Comparison of ENCODE assay signal across 19 cellular contexts in genomic region chr10:14667270-14667669, GRCh38.
DNase-seq lines count a peak whose midpoint lies in the region; ATAC-seq and TF ChIP-seq lines count a peak whose summit lies in the region.
"Had no signal": no experiment of that assay in that cellular context is flagged by ENCODE, and none has a peak within 500 bp of the region (broad histone marks: within the 10 kb centered on the region; RNA-seq: fewer than 3 reads in every experiment).

No MANE protein-coding gene starts in this region.

- no peaks in the 10 kb centered on the region for H3K79me2 ChIP-seq in SK-N-SH (ENCODE audit: insufficient read depth)

- H3K9me2 ChIP-seq in SK-N-SH: no peaks in the 10 kb centered on the region

- CTCF ChIA-PET in SK-N-SH (lab: Yijun Ruan, JAX): interaction anchor here (0.8 to 2.0 kb wide), 3 partner anchors 28 to 156 kb away, joined by 3 to 5 read pairs (median 4); no protein-coding TSS in a partner anchor
- CTCF ChIA-PET in activated naive CD4-positive, alpha-beta T cell treated with anti-CD3 and anti-CD28 coated beads, Interleukin-2, amount 10 ng/mL, durations not matched to agents 7 days and 5 days (lab: Charles Lee): no interaction called here

- TF ChIP-seq POLR2A in transverse colon (IDR thresholded peaks at IDR 0.05): no peak

- H3K9me3 Mint-ChIP-seq in activated naive CD4-positive, alpha-beta T cell treated with anti-CD3 and anti-CD28 coated beads, Interleukin-2, amount 10 ng/mL, durations not matched to agents 7 days and 5 days: peaks cover 17% of the 10 kb centered on the region

- no peaks in the 10 kb centered on the region for H3K36me3 Mint-ChIP-seq in activated naive CD4-positive, alpha-beta T cell treated with anti-CD3 and anti-CD28 coated beads, Interleukin-2, amount 10 ng/mL, durations not matched to agents 7 days and 5 days

- H3K36me3 ChIP-seq in BE2C: no peaks in the 10 kb centered on the region
- H3K36me3 ChIP-seq in SK-N-SH (replicated peaks in 1 of 2; ENCODE audit: control insufficient read depth in 1 of 2, insufficient read depth in 2 of 2, low read length in 1 of 2): no peaks in the 10 kb centered on the region
- no peaks in the 10 kb centered on the region for H3K36me3 ChIP-seq in transverse colon
- H3K36me3 ChIP-seq in H7 (replicated peaks; ENCODE audit: control insufficient read depth, insufficient read depth, low read length): no peaks in the 10 kb centered on the region
- H3K36me3 ChIP-seq: MG63 had no signal

- no peaks in the 10 kb centered on the region for H4K20me1 ChIP-seq in SK-N-SH (ENCODE audit: insufficient read depth)

- WGBS in SK-N-SH (ENCODE audit: low lambda C conversion rate): 9% methylated on average over 5 of the region's 5 CpGs
- 68 to 80% methylated on average over 5 of the region's 5 CpGs for WGBS in transverse colon (ENCODE audit: low coverage in 1 of 2), 2 donors

- H3K27me3 ChIP-seq in BE2C: no peaks in the 10 kb centered on the region
- H3K27me3 ChIP-seq in SK-N-SH (ENCODE audit: insufficient read depth): no peaks in the 10 kb centered on the region
- no peaks in the 10 kb centered on the region for H3K27me3 ChIP-seq in transverse colon
- no peaks in the 10 kb centered on the region for H3K27me3 ChIP-seq in H7 (ENCODE audit: control insufficient read depth, insufficient read depth, low read length)
- H3K27me3 ChIP-seq: MG63 had no signal

- TF ChIP-seq CTCF in BE2C (IDR thresholded peaks at IDR 0.05; ENCODE audit: low read depth, low read length): no peak
- TF ChIP-seq CTCF in SK-N-SH (IDR thresholded peaks at IDR 0.05): no peak
- no peak for TF ChIP-seq CTCF in transverse colon (IDR thresholded peaks at IDR 0.05)

- peak in 1 of 2 experiments; percentile 100; a peak in 2 of 4 replicates for TF ChIP-seq EP300 in SK-N-SH (IDR thresholded peaks at IDR 0.05; ENCODE audit: borderline replicate concordance in 1 of 2, low read depth in 1 of 2, low read length in 1 of 2)
- TF ChIP-seq EP300 in transverse colon (IDR thresholded peaks at IDR 0.05; ENCODE audit: low read depth): peak; percentile 22

- no peak for ATAC-seq in HG02759 (IDR thresholded peaks at IDR 0.05; ENCODE audit: unreplicated experiment)
- ATAC-seq: A549 had no signal

- DNase-seq in BE2C (peak; percentile 51), SK-N-SH (peak; percentile 62), left kidney (ENCODE audit: low read depth, low spot score) (peak; percentile 34), transverse colon (no peak), H7 (no peak)
- DNase-seq in activated naive CD4-positive, alpha-beta T cell treated with anti-CD3 and anti-CD28 coated beads, Interleukin-2, amount 10 ng/mL, durations not matched to agents 7 days and 5 days: no peak
- DNase-seq: DMS79 treated with DMSO at 0.1 percent for 48 hours; Kasumi-1; MG63; NCI-H2029; NCI-H2227 treated with DMSO at 0.1 percent for 48 hours; NCI-H510A treated with DMSO at 0.1 percent for 48 hours; NCI-H774; NK-92 treated with Interleukin-12 subunit alpha and Interleukin-12 subunit beta, amount 100 ng/mL, for 24 hours; SHP77 treated with DMSO at 0.1 percent for 48 hours had no signal

- H3K4me1 Mint-ChIP-seq in activated naive CD4-positive, alpha-beta T cell treated with anti-CD3 and anti-CD28 coated beads, Interleukin-2, amount 10 ng/mL, durations not matched to agents 7 days and 5 days: peaks cover 12% of the 10 kb centered on the region

- intact Hi-C loops in transverse colon (cut with DNase I; ENCODE audit: low total_unique reads): no loop called here

- peak overlapping the region in 1 of 2 experiments; percentile 86; a peak in 2 of 4 replicates for H3K27ac ChIP-seq in SK-N-SH (ENCODE audit: low read depth in 2 of 2, low read length in 1 of 2)
- H3K27ac ChIP-seq in transverse colon: no peak overlapping the region
- H3K27ac ChIP-seq: RWPE1 had no signal

- H3K4me1 ChIP-seq in BE2C: peaks cover 20% of the 10 kb centered on the region
- H3K4me1 ChIP-seq in SK-N-SH (ENCODE audit: control insufficient read depth in 1 of 2, insufficient read depth in 2 of 2, low read depth in 1 of 2, low read length in 1 of 2): peaks cover 0 to 16% of the 10 kb centered on the region in 2 experiments; a peak in 2 of 4 replicates
- peaks cover 0 to 38% (median 24%) of the 10 kb centered on the region in 4 donors for H3K4me1 ChIP-seq in transverse colon

- in situ Hi-C loops in transverse colon (cut with MboI; ENCODE audit: low pct_ligation_motif_present in 1 of 4, low pct_unique_long_range_greater_than_20kb in 1 of 4, low sequenced_read_pairs in 3 of 4): no loop called here

- H3K27me3 Mint-ChIP-seq in activated naive CD4-positive, alpha-beta T cell treated with anti-CD3 and anti-CD28 coated beads, Interleukin-2, amount 10 ng/mL, durations not matched to agents 7 days and 5 days: no peaks in the 10 kb centered on the region
- H3K27me3 Mint-ChIP-seq: B cell had no signal

- no peak overlapping the region for H3K27ac Mint-ChIP-seq in activated naive CD4-positive, alpha-beta T cell treated with anti-CD3 and anti-CD28 coated beads, Interleukin-2, amount 10 ng/mL, durations not matched to agents 7 days and 5 days
- H3K27ac Mint-ChIP-seq: B cell had no signal

- POLR2A ChIA-PET in SK-N-SH (lab: Yijun Ruan, JAX): interaction anchor here (1.3 kb wide), 1 partner anchor 63 kb away, joined by 4 read pairs; no protein-coding TSS in a partner anchor

- H3K9ac ChIP-seq in SK-N-SH: no peak overlapping the region

- H3F3A ChIP-seq in SK-N-SH (replicated peaks; ENCODE audit: insufficient read depth): no peaks in the 10 kb centered on the region

- H3K4me3 Mint-ChIP-seq in activated naive CD4-positive, alpha-beta T cell treated with anti-CD3 and anti-CD28 coated beads, Interleukin-2, amount 10 ng/mL, durations not matched to agents 7 days and 5 days: no peak overlapping the region
- H3K4me3 Mint-ChIP-seq: B cell had no signal

- no peak overlapping the region for H3K4me2 ChIP-seq in SK-N-SH
- H3K4me2 ChIP-seq: A549 had no signal

- H3K4me3 ChIP-seq in BE2C (ENCODE audit: low read depth, low read length) (0 out of 2 replicates have a peak overlapping the region, but pooled peaks have one; percentile 2), SK-N-SH (ENCODE audit: low read depth in 2 of 2, low read length in 1 of 2) (no peak overlapping the region), transverse colon (no peak overlapping the region), H7 (ENCODE audit: insufficient read depth, low read depth, low read length) (no peak overlapping the region)
- H3K4me3 ChIP-seq: A549, MG63 had no signal

- TF ChIP-seq RAD21 in SK-N-SH (IDR thresholded peaks at IDR 0.05; ENCODE audit: low read length): peak; percentile 43

- H2AFZ ChIP-seq in SK-N-SH (ENCODE audit: low read depth): no peak overlapping the region

- H3K9me3 ChIP-seq in BE2C (no peaks in the 10 kb centered on the region), SK-N-SH (no peaks in the 10 kb centered on the region), transverse colon (no peaks in the 10 kb centered on the region)
- H3K9me3 ChIP-seq: MG63 had no signal

TF ChIP-seq in SK-N-SH, 30 proteins besides CTCF, POLR2A, EP300 and RAD21 (continues in another document):
- TF ChIP-seq POLR2AphosphoS5 (IDR thresholded peaks at IDR 0.05; ENCODE audit: low read depth, low read length) (peak; percentile 92), RFX5 (IDR thresholded peaks at IDR 0.05; ENCODE audit: low read length) (no peak), NRF1 (IDR thresholded peaks at IDR 0.05; ENCODE audit: low read depth, low read length) (no peak), FOXJ3 (CRISPR knock-in tag; IDR thresholded peaks at IDR 0.05) (peak; percentile 94), MXI1 (IDR thresholded peaks at IDR 0.05; ENCODE audit: low read depth, low read length) (0 out of 2 replicates have a peak, but pooled peaks have one; percentile 11), RXRA (IDR thresholded peaks at IDR 0.05; ENCODE audit: borderline replicate concordance, low read depth) (no peak), TCF12 (IDR thresholded peaks at IDR 0.05) (peak; percentile 95), USF1 (IDR thresholded peaks at IDR 0.05; ENCODE audit: borderline replicate concordance, low read depth) (no peak), RCOR1 (IDR thresholded peaks at IDR 0.05; ENCODE audit: low read length) (peak; percentile 97), SIN3A (IDR thresholded peaks at IDR 0.05; ENCODE audit: borderline replicate concordance, low read depth, low read length) (no peak), CHD2 (IDR thresholded peaks at IDR 0.05; ENCODE audit: low read length, partially characterized antibody) (peak; percentile 89), IRF3 (IDR thresholded peaks at IDR 0.05; ENCODE audit: low read depth, low read length) (no peak), NFIC (IDR thresholded peaks at IDR 0.05; ENCODE audit: borderline replicate concordance) (no peak), GABPA (IDR thresholded peaks at IDR 0.05; ENCODE audit: low read depth) (no peak), ELF1 (IDR thresholded peaks at IDR 0.05) (no peak), SMC3 (IDR thresholded peaks at IDR 0.05; ENCODE audit: low read depth, low read length) (no peak), TEAD4 (IDR thresholded peaks at IDR 0.05; ENCODE audit: borderline replicate concordance, insufficient read depth) (no peak)

Comparison
In these comparisons a context has a peak if more than half of its experiments do, and no peak if none do; other contexts are left out.
1. DNase-seq: peak in BE2C (single experiment), SK-N-SH (single experiment) and left kidney (single experiment); none in transverse colon (single experiment), activated naive CD4-positive, alpha-beta T cell treated with anti-CD3 and anti-CD28 coated beads, Interleukin-2, amount 10 ng/mL, durations not matched to agents 7 days and 5 days (single experiment) and H7 (single experiment).